Comparison of ENCODE assay signal across 9 cellular contexts in the genomic region with DNA sequence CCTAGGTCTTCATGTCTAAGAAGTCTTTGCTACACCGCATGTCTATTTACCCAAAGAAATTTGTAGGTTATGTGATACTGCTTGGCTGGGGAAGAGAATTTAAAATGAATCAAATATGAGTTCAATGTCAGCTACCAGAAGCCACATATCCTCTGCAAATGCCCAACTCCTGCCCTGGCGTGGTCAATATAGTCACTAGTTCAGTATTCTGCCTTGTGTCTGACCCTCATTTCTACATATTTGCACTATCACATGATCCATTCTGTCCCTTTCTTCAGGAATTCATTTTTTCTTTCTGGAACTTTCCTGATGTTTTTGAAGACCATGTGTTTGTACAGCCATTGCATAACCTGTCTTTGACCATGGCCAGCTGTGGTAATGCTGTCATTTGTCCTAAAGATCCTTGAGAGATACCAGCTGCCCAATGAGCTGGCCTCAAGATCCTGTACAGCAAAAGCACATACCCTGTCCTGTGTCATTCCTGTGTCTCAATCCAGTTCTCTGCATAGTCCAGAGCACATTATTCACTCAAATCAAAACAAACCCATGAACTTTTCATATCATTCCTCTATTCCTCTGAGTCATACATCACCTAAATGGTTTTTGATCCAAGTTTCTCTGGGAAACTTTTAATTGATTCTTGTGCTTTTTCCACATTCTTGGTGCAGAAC.
DNase-seq lines count a peak whose midpoint lies in the region; ATAC-seq and TF ChIP-seq lines count a peak whose summit lies in the region.
"Had no signal": no experiment of that assay in that cellular context is flagged by ENCODE, and none has a peak within 500 bp of the region (broad histone marks: within the 10 kb centered on the region; RNA-seq: fewer than 3 reads in every experiment).

No MANE protein-coding gene starts in this region.

- no peaks in the 10 kb centered on the region for H3K9me3 ChIP-seq in left lung
- no peaks in the 10 kb centered on the region for H3K9me3 ChIP-seq in transverse colon

- no peaks in the 10 kb centered on the region for H3K4me1 ChIP-seq in left lung
- H3K4me1 ChIP-seq in transverse colon: peaks cover 0 to 4% (median 0%) of the 10 kb centered on the region in 4 donors

- intact Hi-C loops in left lung (cut with DNase I) (no loop called here), transverse colon (cut with DNase I; ENCODE audit: low total_unique reads) (no loop called here)

- no peak overlapping the region for H3K27ac ChIP-seq in left lung
- H3K27ac ChIP-seq in transverse colon: peak overlapping the region in 1 of 4 donors; percentile 27

- H3K36me3 ChIP-seq in left lung (no peaks in the 10 kb centered on the region), transverse colon (no peaks in the 10 kb centered on the region)

- H3K4me3 ChIP-seq in cardiac fibroblast (replicated peaks in 1 of 2; ENCODE audit: low read depth in 2 of 2, low read length in 2 of 2) (no peak overlapping the region), left lung (no peak overlapping the region), transverse colon (no peak overlapping the region)

- in situ Hi-C loops in transverse colon (cut with MboI; ENCODE audit: low pct_ligation_motif_present in 1 of 4, low pct_unique_long_range_greater_than_20kb in 1 of 4, low sequenced_read_pairs in 3 of 4): no loop called here

- peak; percentile 42 for ATAC-seq in left lung
- no peak for ATAC-seq in HG02970 (IDR thresholded peaks at IDR 0.05; ENCODE audit: low FRiP score, unreplicated experiment)

- no peak for TF ChIP-seq POLR2A in transverse colon (IDR thresholded peaks at IDR 0.05)

- H3K27me3 ChIP-seq in left lung: no peaks in the 10 kb centered on the region
- no peaks in the 10 kb centered on the region for H3K27me3 ChIP-seq in transverse colon

- DNase-seq in HS-5 (ENCODE audit: low read depth) (peak; percentile 3), cardiac fibroblast (ENCODE audit: low read depth in 2 of 2) (peak; percentile 81 to 95), left lung (no peak), transverse colon (peak; percentile 28), T1000 (lab: John Stamatoyannopoulos, UW) (no peak), amygdala (lab: John Stamatoyannopoulos, UW) (no peak)
- DNase-seq: DMS79, NCI-H1694 had no signal

- TF ChIP-seq CTCF in cardiac fibroblast (IDR thresholded peaks at IDR 0.05; ENCODE audit: low read depth, low read length) (no peak), left lung (IDR thresholded peaks at IDR 0.05) (no peak), transverse colon (IDR thresholded peaks at IDR 0.05) (no peak)

- no peak for TF ChIP-seq EP300 in transverse colon (IDR thresholded peaks at IDR 0.05; ENCODE audit: low read depth)

- 85 to 95% methylated on average over 2 of the region's 2 CpGs for WGBS in transverse colon (ENCODE audit: low coverage in 1 of 2), 2 donors

Comparison
In these comparisons a context has a peak if more than half of its experiments do, and no peak if none do; other contexts are left out.
1. DNase-seq: peak in HS-5 (single experiment), cardiac fibroblast (2 of 2) and transverse colon (single experiment); none in left lung (0 of 2), T1000 (single experiment) and amygdala (0 of 56).